Comparison of ENCODE assay signal across 13 cellular contexts in genomic region chr6:14464049-14464448, GRCh38.
DNase-seq lines count a peak whose midpoint lies in the region; ATAC-seq and TF ChIP-seq lines count a peak whose summit lies in the region.
"Had no signal": no experiment of that assay in that cellular context is flagged by ENCODE, and none has a peak within 500 bp of the region (broad histone marks: within the 10 kb centered on the region; RNA-seq: fewer than 3 reads in every experiment).

No MANE protein-coding gene starts in this region.

- H3K4me3 ChIP-seq in Loucy (ENCODE audit: low read length, poor library complexity, severe bottlenecking) (no peak overlapping the region), choroid plexus epithelial cell (ENCODE audit: low read depth, low read length) (no peak overlapping the region)
- H3K4me3 ChIP-seq: left lung had no signal

- H3K4me1 ChIP-seq in Loucy (ENCODE audit: insufficient read depth, low read length, poor library complexity, severe bottlenecking) = peaks cover 57% of the 10 kb centered on the region
- H3K4me1 ChIP-seq: left lung had no signal

- H3K36me3 ChIP-seq in Loucy (ENCODE audit: insufficient read depth, low read length) = no peaks in the 10 kb centered on the region
- H3K36me3 ChIP-seq: left lung had no signal

- H3K4me1 Mint-ChIP-seq in nephron progenitor cell (peaks cover 12% of the 10 kb centered on the region), type B pancreatic cell (ENCODE audit: unreplicated experiment) (no peaks in the 10 kb centered on the region)
- H3K4me1 Mint-ChIP-seq: stimulated activated naive CD8-positive, alpha-beta T cell treated with anti-CD3 and anti-CD28 coated beads, Interleukin-15, amount 100 ng/mL, for 72 hours had no signal

- peak; percentile 27; the same call in 1 of the 2 replicates for TF ChIP-seq CTCF in Loucy (conservative IDR thresholded peaks at IDR 0.05; ENCODE audit: low read length)
- TF ChIP-seq CTCF in choroid plexus epithelial cell (conservative IDR thresholded peaks at IDR 0.05; ENCODE audit: low read depth, low read length) = peak; percentile 51
- TF ChIP-seq CTCF in nephron progenitor cell (IDR thresholded peaks at IDR 0.05) = no peak
- no peak for TF ChIP-seq CTCF in type B pancreatic cell (conservative IDR thresholded peaks at IDR 0.05)

- H3K27me3 Mint-ChIP-seq in nephron progenitor cell (ENCODE audit: low read depth, poor library complexity) (peaks cover 3% of the 10 kb centered on the region), type B pancreatic cell (peaks cover 3% of the 10 kb centered on the region)
- H3K27me3 Mint-ChIP-seq: stimulated activated naive CD8-positive, alpha-beta T cell treated with anti-CD3 and anti-CD28 coated beads, Interleukin-15, amount 100 ng/mL, for 72 hours had no signal

- no peak overlapping the region for H3K4me2 ChIP-seq in Loucy (ENCODE audit: low read depth, low read length, poor library complexity, severe bottlenecking)

- no peaks in the 10 kb centered on the region for H3K79me2 ChIP-seq in Loucy (ENCODE audit: insufficient read depth, low read length)

- H3K9ac ChIP-seq in Loucy (ENCODE audit: low read depth, low read length, poor library complexity, severe bottlenecking) = peak overlapping the region; percentile 49

- H3K36me3 Mint-ChIP-seq in nephron progenitor cell (ENCODE audit: low read depth) (peaks cover 19% of the 10 kb centered on the region), type B pancreatic cell (no peaks in the 10 kb centered on the region)

- H3K27me3 ChIP-seq in Loucy (ENCODE audit: insufficient read depth, low read length, poor library complexity, severe bottlenecking) = no peaks in the 10 kb centered on the region
- H3K27me3 ChIP-seq: left lung had no signal

- H3K9me3 ChIP-seq in Loucy (ENCODE audit: insufficient read depth, low read depth, low read length) = peaks cover 24% of the 10 kb centered on the region; the same call in 1 of the 2 replicates
- H3K9me3 ChIP-seq: left lung had no signal

- H3K27ac Mint-ChIP-seq in nephron progenitor cell (peak overlapping the region; percentile 34), type B pancreatic cell (no peak overlapping the region)
- H3K27ac Mint-ChIP-seq: natural killer cell treated with Interleukin-12 subunit alpha and Interleukin-12 subunit beta and Interleukin-15 and Interleukin-18, amount 100 ng/mL, for 72 hours; T-helper 2 cell treated with Interferon-gamma antibody and Interleukin-4, amounts not matched to agents 5 μg/mL and 100 μg/mL, for 36 hours had no signal

- DNase-seq in ELF-1 (ENCODE audit: low read depth, low spot score) (peak; percentile 34), choroid plexus epithelial cell (ENCODE audit: low read depth) (peak; percentile 65), nephron progenitor cell (no peak), type B pancreatic cell (ENCODE audit: extremely low spot score, unreplicated experiment) (no peak), 8988T (no peak)
- DNase-seq: effector CD8-positive, alpha-beta T cell; left lung; stimulated activated naive CD8-positive, alpha-beta T cell treated with anti-CD3 and anti-CD28 coated beads, Interleukin-15, amount 100 ng/mL, for 72 hours had no signal

- peaks cover 59% of the 10 kb centered on the region for H3K9me3 Mint-ChIP-seq in nephron progenitor cell
- peaks cover 9% of the 10 kb centered on the region for H3K9me3 Mint-ChIP-seq in type B pancreatic cell
- H3K9me3 Mint-ChIP-seq: natural killer cell treated with Interleukin-12 subunit alpha and Interleukin-12 subunit beta and Interleukin-15 and Interleukin-18, amount 100 ng/mL, for 72 hours had no signal

- H3K9me2 ChIP-seq in Loucy (replicated peaks; ENCODE audit: low read depth, low read length) = no peaks in the 10 kb centered on the region

- no peaks in the 10 kb centered on the region for H3F3A ChIP-seq in Loucy (ENCODE audit: low read depth)

- H4K20me1 ChIP-seq in Loucy (ENCODE audit: insufficient read depth, low read length, poor library complexity, severe bottlenecking) = no peaks in the 10 kb centered on the region

- H2AFZ ChIP-seq in Loucy (ENCODE audit: low read length) = no peak overlapping the region

- H3K4me3 Mint-ChIP-seq in nephron progenitor cell (no peak overlapping the region), type B pancreatic cell (no peak overlapping the region)
- H3K4me3 Mint-ChIP-seq: natural killer cell treated with Interleukin-12 subunit alpha and Interleukin-12 subunit beta and Interleukin-15 and Interleukin-18, amount 100 ng/mL, for 72 hours; stimulated activated naive CD8-positive, alpha-beta T cell treated with anti-CD3 and anti-CD28 coated beads, Interleukin-15, amount 100 ng/mL, for 72 hours; T-helper 2 cell treated with Interferon-gamma antibody and Interleukin-4, amounts not matched to agents 5 μg/mL and 100 μg/mL, for 36 hours had no signal

- ATAC-seq in esophagus mucosa = no peak
- ATAC-seq in HG02588 (IDR thresholded peaks at IDR 0.05; ENCODE audit: unreplicated experiment) = no peak
- ATAC-seq: left lung; stimulated activated naive CD8-positive, alpha-beta T cell treated with anti-CD3 and anti-CD28 coated beads, Interleukin-15, amount 100 ng/mL, for 72 hours had no signal

Comparison
In these comparisons a context has a peak if more than half of its experiments do, and no peak if none do; other contexts are left out.
1. DNase-seq: peak in ELF-1 (single experiment) and choroid plexus epithelial cell (single experiment); none in nephron progenitor cell (single experiment), type B pancreatic cell (single experiment) and 8988T (single experiment).
2. CTCF ChIP-seq: peak in Loucy (single experiment) and choroid plexus epithelial cell (single experiment); none in nephron progenitor cell (single experiment) and type B pancreatic cell (single experiment).